Comparison of ENCODE assay signal across 21 cellular contexts in the genomic region with DNA sequence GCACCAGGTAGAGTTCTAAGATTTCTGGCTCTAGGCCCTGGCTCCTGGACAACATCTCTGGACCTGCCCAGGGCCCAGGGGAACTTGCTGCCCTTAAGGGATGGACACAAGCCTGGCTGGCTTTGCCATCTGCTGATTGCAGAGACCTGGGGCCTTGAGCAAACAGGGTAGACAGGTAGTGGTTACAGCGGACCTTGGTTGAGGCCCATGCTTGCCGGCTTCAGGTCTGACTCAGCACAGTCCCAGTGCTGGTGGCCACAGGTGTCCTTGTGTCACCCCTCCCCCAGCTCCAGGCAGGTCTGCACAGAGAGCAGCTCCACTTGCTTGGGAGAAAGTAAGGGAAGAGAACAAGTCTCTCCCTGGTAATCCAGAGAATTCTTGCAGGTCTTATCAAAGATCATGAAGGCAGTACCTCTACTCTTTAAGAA. TPM values are rescaled to one million over a fixed set of nuclear protein-coding genes. Genes with fewer than 3 reads are reported as not detected.
DNase-seq lines count a peak whose midpoint lies in the region; ATAC-seq and TF ChIP-seq lines count a peak whose summit lies in the region.
"Had no signal": no experiment of that assay in that cellular context is flagged by ENCODE, and none has a peak within 500 bp of the region (broad histone marks: within the 10 kb centered on the region; RNA-seq: fewer than 3 reads in every experiment).

No MANE protein-coding gene starts in this region.

- H3K23ac ChIP-seq in mesendoderm (ENCODE audit: low read length), result no peak overlapping the region

- TF ChIP-seq POLR2A in body of pancreas (IDR thresholded peaks at IDR 0.05), result no peak

- no peaks in the 10 kb centered on the region for H3K79me1 ChIP-seq in mesendoderm (ENCODE audit: low read length)

- no peak for TF ChIP-seq CTCF in body of pancreas (IDR thresholded peaks at IDR 0.05)

- H2BK15ac ChIP-seq in mesendoderm (replicated peaks; ENCODE audit: low read depth), result no peak overlapping the region

- no peak overlapping the region for H3K4ac ChIP-seq in mesendoderm (ENCODE audit: low read depth, low read length)

- H3K27me3 ChIP-seq in body of pancreas (no peaks in the 10 kb centered on the region), mesendoderm (ENCODE audit: insufficient read depth, low read length, poor library complexity) (no peaks in the 10 kb centered on the region)
- H3K27me3 ChIP-seq: right lobe of liver had no signal

- no peak overlapping the region for H4K8ac ChIP-seq in mesendoderm (ENCODE audit: low read depth, low read length)

- H2BK5ac ChIP-seq in mesendoderm (ENCODE audit: low read length), result no peak overlapping the region

- H2AK5ac ChIP-seq in mesendoderm (ENCODE audit: low read length), result no peak overlapping the region

- H3K36me3 ChIP-seq in body of pancreas (replicated peaks in 1 of 2; ENCODE audit: insufficient read depth in 1 of 2, low read depth in 2 of 2), result no peaks in the 10 kb centered on the region
- H3K36me3 ChIP-seq in mesendoderm (ENCODE audit: control insufficient read depth, insufficient read depth, low read length), result no peaks in the 10 kb centered on the region
- H3K36me3 ChIP-seq: right lobe of liver, thoracic aorta had no signal

- CTCF ChIA-PET in HEK293T (lab: Yijun Ruan, JAX), result no interaction called here

- H2BK120ac ChIP-seq in mesendoderm (ENCODE audit: low read depth, low read length), result no peak overlapping the region

- H3K4me3 ChIP-seq in body of pancreas (no peak overlapping the region), mesendoderm (ENCODE audit: low read length) (no peak overlapping the region)
- H3K4me3 ChIP-seq: right lobe of liver, thoracic aorta had no signal

- H3K56ac ChIP-seq in mesendoderm (ENCODE audit: low read length), result no peak overlapping the region

- POLR2A ChIA-PET in HEK293T (lab: Yijun Ruan, JAX), result interaction anchor here (1.4 kb wide), 1 partner anchor 16 kb away, joined by 3 read pairs; the partner anchor contains the start of gene ACTL6A

- H3K18ac ChIP-seq in mesendoderm (ENCODE audit: low read length), result peak overlapping the region; percentile 5

- H3K9me3 ChIP-seq in body of pancreas, result no peaks in the 10 kb centered on the region
- H3K9me3 ChIP-seq: right lobe of liver, thoracic aorta had no signal

- no peaks in the 10 kb centered on the region for H3K4me1 ChIP-seq in body of pancreas
- peaks cover 4% of the 10 kb centered on the region for H3K4me1 ChIP-seq in mesendoderm (ENCODE audit: control insufficient read depth, low read depth, low read length)
- H3K4me1 ChIP-seq: right lobe of liver had no signal

- 26 to 60% methylated on average over 2 of the region's 2 CpGs for WGBS in body of pancreas, 2 donors
- no CpG with 5 or more reads among the region's 2 CpGs for WGBS in mesendoderm (ENCODE audit: extremely low coverage, insufficient coverage, low lambda C conversion rate)

- DNase-seq in ELF-1 (ENCODE audit: low read depth, low spot score) (peak; percentile 80), body of pancreas (peak; percentile 50 to 81 (median 72)), mesendoderm (peak; percentile 57), 8988T (no peak), HEK293T (ENCODE audit: extremely low spot score) (no peak)
- no peak for DNase-seq in activated T-cell treated with anti-CD3 and anti-CD28 coated beads, Interleukin-2, amount 50 U/mL, for 48 hours
- DNase-seq: activated CD8-positive, alpha-beta T cell treated with anti-CD3 and anti-CD28 coated beads for 36 hours; activated naive CD4-positive, alpha-beta T cell treated with anti-CD3 and anti-CD28 coated beads for 36 hours; activated T-cell treated with anti-CD3 and anti-CD28 coated beads, Interleukin-2, amount 50 U/mL, for 24 hours; caudate nucleus; CD4-positive, alpha-beta T cell; dermis blood vessel endothelial cell; foreskin fibroblast; hypothalamus; KBM-7; NCI-H1048; NCI-H2029; right lobe of liver had no signal

- no peak overlapping the region for H3K9ac ChIP-seq in mesendoderm (ENCODE audit: low read length)

- H3K79me2 ChIP-seq in mesendoderm (ENCODE audit: control insufficient read depth, insufficient read depth, low read length), result no peaks in the 10 kb centered on the region

- no peak overlapping the region for H3K27ac ChIP-seq in body of pancreas
- H3K27ac ChIP-seq in mesendoderm (ENCODE audit: low read depth, low read length), result no peak overlapping the region
- H3K27ac ChIP-seq: right lobe of liver, thoracic aorta had no signal

- peak; percentile 43 for ATAC-seq in HG03442 (IDR thresholded peaks at IDR 0.05; ENCODE audit: unreplicated experiment)
- peak; percentile 76 for ATAC-seq in body of pancreas
- ATAC-seq: activated CD8-positive, alpha-beta T cell treated with anti-CD3 and anti-CD28 coated beads for 36 hours; Right ventricle myocardium inferior had no signal

- intact Hi-C loops in body of pancreas (cut with DNase I), result no loop called here

- no peak overlapping the region for H4K5ac ChIP-seq in mesendoderm (ENCODE audit: low read length)

- no peak overlapping the region for H3K4me2 ChIP-seq in mesendoderm (ENCODE audit: low read length)

TF ChIP-seq in HEK293T, 16 proteins besides CTCF, POLR2A, EP300 and RAD21:
- TF ChIP-seq ZNF384 (IDR thresholded peaks at IDR 0.05) (no peak), BHLHE40 (IDR thresholded peaks at IDR 0.05; ENCODE audit: borderline replicate concordance) (no peak), SUZ12 (IDR thresholded peaks at IDR 0.05) (no peak), FOXA1 (IDR thresholded peaks at IDR 0.05) (no peak), TARDBP (IDR thresholded peaks at IDR 0.05) (no peak), NFRKB (IDR thresholded peaks at IDR 0.05) (no peak), LEF1 (IDR thresholded peaks at IDR 0.05; ENCODE audit: borderline replicate concordance) (no peak), FOXK2 (IDR thresholded peaks at IDR 0.05) (no peak), L3MBTL2 (conservative IDR thresholded peaks at IDR 0.05) (no peak)
- TF ChIP-seq, protein P1, sequence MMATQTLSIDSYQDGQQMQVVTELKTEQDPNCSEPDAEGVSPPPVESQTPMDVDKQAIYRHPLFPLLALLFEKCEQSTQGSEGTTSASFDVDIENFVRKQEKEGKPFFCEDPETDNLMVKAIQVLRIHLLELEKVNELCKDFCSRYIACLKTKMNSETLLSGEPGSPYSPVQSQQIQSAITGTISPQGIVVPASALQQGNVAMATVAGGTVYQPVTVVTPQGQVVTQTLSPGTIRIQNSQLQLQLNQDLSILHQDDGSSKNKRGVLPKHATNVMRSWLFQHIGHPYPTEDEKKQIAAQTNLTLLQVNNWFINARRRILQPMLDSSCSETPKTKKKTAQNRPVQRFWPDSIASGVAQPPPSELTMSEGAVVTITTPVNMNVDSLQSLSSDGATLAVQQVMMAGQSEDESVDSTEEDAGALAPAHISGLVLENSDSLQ (IDR thresholded peaks at IDR 0.05), result no peak

RNA-seq across cellular contexts. Expression of gene ACTL6A, which starts 15.9 kb away (rescaled TPM):
- total RNA-seq in body of pancreas, result 10 to 100 TPM; 23.1 to 25.2 TPM
- 93.1 TPM for polyA plus RNA-seq in mesendoderm (2013, experiment 1 of 2)
- polyA plus RNA-seq in mesendoderm (2013, experiment 2 of 2), result 90.0 TPM

RNA-seq across cellular contexts. Expression of gene MRPL47, which starts 57.6 kb away (rescaled TPM):
- 1 to 10 TPM; 5.3 to 8.6 TPM for total RNA-seq in body of pancreas
- 133 TPM for polyA plus RNA-seq in mesendoderm (2013, experiment 1 of 2)
- polyA plus RNA-seq in mesendoderm (2013, experiment 2 of 2), result 128 TPM

RNA-seq across cellular contexts. Expression of gene NDUFB5, which starts 57.8 kb away (rescaled TPM):
- total RNA-seq in body of pancreas, result 10 to 100 TPM; 41.9 to 73.7 TPM
- polyA plus RNA-seq in mesendoderm (2013, experiment 1 of 2), result 69.0 TPM
- 67.1 TPM for polyA plus RNA-seq in mesendoderm (2013, experiment 2 of 2)

Comparison
In these comparisons a context has a peak if more than half of its experiments do, and no peak if none do; other contexts are left out.
1. DNase-seq: peak in ELF-1 (single experiment), body of pancreas (4 of 4) and mesendoderm (single experiment); none in activated T-cell treated with anti-CD3 and anti-CD28 coated beads, Interleukin-2, amount 50 U/mL, for 48 hours (0 of 2), 8988T (single experiment) and HEK293T (single experiment).